ENCODE assay signal across 9 cellular contexts in the genomic region with DNA sequence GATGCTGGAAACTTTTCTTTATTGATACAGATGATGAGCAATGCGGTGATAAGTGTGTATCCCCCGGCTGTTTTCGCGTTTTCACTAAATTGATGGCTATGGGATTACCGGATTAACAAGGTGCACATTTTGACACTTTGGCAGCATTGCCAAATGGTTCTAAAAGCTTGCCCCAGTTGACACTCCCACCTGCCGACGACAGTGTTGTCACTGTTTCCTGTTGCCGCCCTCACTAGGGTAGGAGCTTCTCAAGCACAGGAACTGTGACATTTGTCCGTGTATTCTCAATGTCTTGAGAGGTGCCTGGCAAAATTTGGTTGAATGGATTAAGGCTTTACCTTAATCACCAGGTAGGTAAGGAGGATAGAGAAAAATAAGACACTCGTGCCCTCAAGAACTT. TPM values are rescaled to one million over a fixed set of nuclear protein-coding genes. Genes with fewer than 3 reads are reported as not detected.
A peak's percentile ranks its signal among the peaks of the same experiment; 100 is the strongest.
DNase-seq lines count a peak whose midpoint lies in the region; ATAC-seq and TF ChIP-seq lines count a peak whose summit lies in the region.
"Had no signal": no experiment of that assay in that cellular context is flagged by ENCODE, and none has a peak within 500 bp of the region (broad histone marks: within the 10 kb centered on the region; RNA-seq: fewer than 3 reads in every experiment).

No MANE protein-coding gene starts in this region.

- no peak for TF ChIP-seq EP300 in ovary (IDR thresholded peaks at IDR 0.05)

- CTCF ChIA-PET in CD8-positive, alpha-beta memory T cell (lab: Charles Lee): interaction anchor here (0.8 to 5.4 kb wide), 12 partner anchors 8 to 221 kb away, joined by 3 to 35 read pairs (median 8); partner anchors contain the start of gene MAPK14

- peak; percentile 58 to 86 (median 75) for DNase-seq in CD8-positive, alpha-beta memory T cell
- DNase-seq in NCI-H510A treated with DMSO at 0.1 percent for 48 hours (lab: John Stamatoyannopoulos, UW): peak; percentile 68
- peak; percentile 74 for DNase-seq in activated T-cell treated with anti-CD3 and anti-CD28 coated beads, Interleukin-2, amount 50 U/mL, for 1 hour
- DNase-seq in NCI-H1417 treated with DMSO at 0.1 percent for 48 hours (lab: John Stamatoyannopoulos, UW): no peak
- no peak for DNase-seq in ovary

- peak overlapping the region; percentile 76 for H3K27ac ChIP-seq in CD8-positive, alpha-beta memory T cell (ENCODE audit: low read depth, low read length)
- H3K27ac ChIP-seq in ovary: no peak overlapping the region

- H3K27ac Mint-ChIP-seq in CD8-positive, alpha-beta memory T cell: peak overlapping the region; percentile 96 to 99 (median 98)

- peak overlapping the region; percentile 47 for H3K4me3 ChIP-seq in CD8-positive, alpha-beta memory T cell (ENCODE audit: low read length)
- H3K4me3 ChIP-seq in mucosa of stomach (ENCODE audit: low read length): no peak overlapping the region
- no peak overlapping the region for H3K4me3 ChIP-seq in ovary
- H3K4me3 ChIP-seq: body of pancreas had no signal

- POLR2A ChIA-PET in CD8-positive, alpha-beta memory T cell (lab: Charles Lee): interaction anchor here (0.6 to 2.8 kb wide), 9 partner anchors 11 to 499 kb away, joined by 3 to 24 read pairs (median 4); partner anchors contain the start of gene MAPK14

- no peaks in the 10 kb centered on the region for H3K27me3 ChIP-seq in CD8-positive, alpha-beta memory T cell (ENCODE audit: insufficient read depth, low read length, poor library complexity, severe bottlenecking)
- H3K27me3 ChIP-seq in mucosa of stomach (ENCODE audit: control insufficient read depth, insufficient read depth, low read length) (no peaks in the 10 kb centered on the region), ovary (no peaks in the 10 kb centered on the region)
- H3K27me3 ChIP-seq: body of pancreas had no signal

- H3K9me3 Mint-ChIP-seq in CD8-positive, alpha-beta memory T cell: no peaks in the 10 kb centered on the region

- H3K4me1 Mint-ChIP-seq in CD8-positive, alpha-beta memory T cell: peaks cover 89 to 98% (median 95%) of the 10 kb centered on the region in 3 donors

- no peaks in the 10 kb centered on the region for H3K36me3 ChIP-seq in CD8-positive, alpha-beta memory T cell (ENCODE audit: insufficient read depth, low read length)
- H3K36me3 ChIP-seq in mucosa of stomach (ENCODE audit: control insufficient read depth, insufficient read depth, low read length): no peaks in the 10 kb centered on the region
- H3K36me3 ChIP-seq in ovary: no peaks in the 10 kb centered on the region

- no peak for TF ChIP-seq CTCF in ovary (IDR thresholded peaks at IDR 0.05)

- WGBS in ovary, 3 donors: 46 to 56% (median 53%) methylated on average over 10 of the region's 10 CpGs

- no peaks in the 10 kb centered on the region for H3K27me3 Mint-ChIP-seq in CD8-positive, alpha-beta memory T cell

- ATAC-seq in GM21423 (IDR thresholded peaks at IDR 0.05; ENCODE audit: unreplicated experiment): no peak
- no peak for ATAC-seq in GM19324 (IDR thresholded peaks at IDR 0.05; ENCODE audit: low FRiP score, unreplicated experiment)
- ATAC-seq: body of pancreas had no signal

- peaks cover 87% of the 10 kb centered on the region for H3K4me1 ChIP-seq in CD8-positive, alpha-beta memory T cell (ENCODE audit: insufficient read depth, low read length)
- H3K4me1 ChIP-seq in mucosa of stomach (ENCODE audit: control insufficient read depth, insufficient read depth, low read length): peaks cover 55% of the 10 kb centered on the region
- H3K4me1 ChIP-seq in ovary (ENCODE audit: insufficient read depth): no peaks in the 10 kb centered on the region

- peak overlapping the region; percentile 57 for H3K9ac ChIP-seq in mucosa of stomach (ENCODE audit: low read length)

- intact Hi-C loops in ovary (cut with DNase I): loop anchor here in 2 of 4 donors (5.0 kb wide), 1 partner anchor 242 kb away; no protein-coding TSS in a partner anchor

- H3K9me3 ChIP-seq in CD8-positive, alpha-beta memory T cell (ENCODE audit: low read length): no peaks in the 10 kb centered on the region
- H3K9me3 ChIP-seq in mucosa of stomach (ENCODE audit: control insufficient read depth, low read length): no peaks in the 10 kb centered on the region
- no peaks in the 10 kb centered on the region for H3K9me3 ChIP-seq in ovary
- H3K9me3 ChIP-seq: body of pancreas had no signal

- peak overlapping the region; percentile 62 to 88 (median 84) for H3K4me3 Mint-ChIP-seq in CD8-positive, alpha-beta memory T cell

- H3K36me3 Mint-ChIP-seq in CD8-positive, alpha-beta memory T cell: peaks cover 0 to 4% (median 3%) of the 10 kb centered on the region in 3 donors

- TF ChIP-seq POLR2A in ovary (IDR thresholded peaks at IDR 0.05): no peak

RNA-seq across cellular contexts. Expression of gene MAPK13, which starts 9.8 kb away (rescaled TPM):
- total RNA-seq in CD8-positive, alpha-beta memory T cell: 10 to 100 TPM; 75.7 to 77.3 TPM
- polyA plus RNA-seq in CD8-positive, alpha-beta memory T cell: 46.4 TPM
- 10 to 100 TPM in 1 of 7 donors, 1 to 10 TPM in 6; 3.3 to 15.6 (median 6.2) TPM for total RNA-seq in ovary
- polyA plus RNA-seq in ovary: 1 to 10 TPM; 3.4 to 8.0 TPM

Comparison
In these comparisons a context has a peak if more than half of its experiments do, and no peak if none do; other contexts are left out.
1. DNase-seq: peak in CD8-positive, alpha-beta memory T cell (5 of 5), NCI-H510A treated with DMSO at 0.1 percent for 48 hours (single experiment) and activated T-cell treated with anti-CD3 and anti-CD28 coated beads, Interleukin-2, amount 50 U/mL, for 1 hour (single experiment); none in NCI-H1417 treated with DMSO at 0.1 percent for 48 hours (single experiment) and ovary (0 of 5).
2. RNA of gene MAPK13, which starts 9.8 kb away (total RNA-seq): 75.7 to 77.3 TPM in CD8-positive, alpha-beta memory T cell; 3.3 to 15.6 TPM in ovary; every median in the first group is over 4 times any median in the second.